16 cellular contexts compared by ENCODE assay signal in the genomic region with DNA sequence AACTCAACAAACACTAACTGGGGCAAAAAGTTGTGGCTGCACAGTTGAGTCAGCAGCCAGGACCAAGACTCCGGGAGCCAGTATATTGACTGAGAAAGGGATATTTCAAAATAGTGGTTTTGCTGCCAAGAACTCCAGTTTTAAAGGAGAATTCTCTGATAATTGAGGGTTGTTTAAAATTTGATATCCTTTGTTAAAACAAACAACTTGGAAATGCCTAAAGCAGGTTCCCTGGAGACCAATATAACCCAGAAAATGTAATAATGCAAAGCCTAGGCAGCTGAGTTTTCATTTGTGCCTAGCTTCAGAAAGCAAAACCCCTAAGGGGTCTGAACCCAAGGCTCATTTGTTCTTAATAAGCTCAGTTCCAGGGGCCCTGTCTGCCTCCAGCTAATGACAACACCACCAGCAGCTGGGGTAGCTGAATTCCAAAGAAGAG.
"Had no signal": no experiment of that assay in that cellular context is flagged by ENCODE, and none has a peak within 500 bp of the region (broad histone marks: within the 10 kb centered on the region; RNA-seq: fewer than 3 reads in every experiment).

No MANE protein-coding gene starts in this region.

- H3K9me3 ChIP-seq: lower lobe of right lung, pancreas, tibial artery had no signal

- H3K4me3 ChIP-seq: breast epithelium, lower lobe of right lung, pancreas, smooth muscle cell, tibial artery had no signal

- H3K27ac ChIP-seq: breast epithelium, lower lobe of right lung, pancreas, tibial artery, VCaP had no signal

- ATAC-seq: activated CD4-positive, alpha-beta T cell treated with anti-CD3 and anti-CD28 coated beads for 36 hours; lower lobe of right lung; pancreas; T-cell had no signal

- H3K4me1 ChIP-seq: breast epithelium, lower lobe of right lung, pancreas, tibial artery had no signal

- H3K4me2 ChIP-seq: smooth muscle cell had no signal

- H3K36me3 ChIP-seq: breast epithelium, lower lobe of right lung, pancreas, tibial artery had no signal

- DNase-seq: activated CD4-positive, alpha-beta memory T cell treated with anti-CD3 and anti-CD28 coated beads, Interleukin-2, amount 10 ng/mL, durations not matched to agents 7 days and 5 days; activated CD4-positive, alpha-beta T cell treated with anti-CD3 and anti-CD28 coated beads for 36 hours; activated gamma-delta T cell; activated naive CD8-positive, alpha-beta T cell treated with anti-CD3 and anti-CD28 coated beads for 36 hours; activated T-cell treated with anti-CD3 and anti-CD28 coated beads, Interleukin-2, amount 50 U/mL, for 48 hours; aorta; hypothalamus; kidney glomerular epithelial cell; lower lobe of right lung; midbrain; pancreas; T-cell; tibial artery had no signal

- H3K27me3 ChIP-seq: breast epithelium, pancreas, tibial artery had no signal
